ENCODE assay signal across 8 cellular contexts in the genomic region with DNA sequence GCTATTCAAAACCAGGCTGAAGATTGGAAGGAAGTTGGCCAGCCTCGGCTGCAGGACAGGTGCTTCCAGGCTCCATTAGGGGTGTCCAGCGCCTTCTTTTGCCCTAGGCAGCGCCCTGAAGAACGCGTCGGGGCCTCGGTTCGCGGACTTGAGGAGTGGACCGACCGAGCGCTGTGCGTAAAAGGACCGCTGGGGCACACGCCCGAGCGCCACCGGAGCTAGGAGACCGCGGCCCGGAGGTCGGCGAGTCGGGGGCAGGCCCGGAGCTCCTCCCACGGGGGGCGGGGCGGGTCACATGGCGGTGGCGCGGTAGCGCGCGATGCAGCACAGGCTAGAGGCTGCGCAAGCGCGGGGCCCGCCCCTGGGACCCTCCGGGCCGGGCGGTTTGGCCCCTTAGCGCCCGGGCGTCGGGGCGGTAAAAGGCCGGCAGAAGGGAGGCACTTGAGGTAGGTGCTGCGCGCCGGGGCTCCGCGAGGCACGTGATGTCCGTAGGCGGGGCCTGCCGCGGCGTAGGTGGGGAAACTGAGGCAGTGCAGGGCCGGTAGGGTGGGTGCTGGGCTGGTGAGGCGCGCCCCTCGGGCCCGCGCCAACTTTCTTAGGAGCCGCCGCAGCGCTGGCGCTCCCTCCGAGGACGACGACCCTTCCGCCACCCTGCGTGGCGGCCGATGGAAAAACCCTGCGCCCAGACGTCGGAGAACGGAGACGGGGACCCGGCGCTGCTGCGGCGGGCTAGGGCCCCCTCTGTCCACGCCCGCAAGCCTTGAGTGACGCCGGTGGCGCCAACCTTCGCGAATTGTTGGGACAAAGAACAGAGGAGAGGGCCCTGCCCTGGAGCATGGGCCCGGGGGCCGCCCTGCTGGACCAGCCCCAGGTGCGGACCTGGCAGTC. TPM values are rescaled to one million over a fixed set of nuclear protein-coding genes. Genes with fewer than 3 reads are reported as not detected.
DNase-seq lines count a peak whose midpoint lies in the region; ATAC-seq and TF ChIP-seq lines count a peak whose summit lies in the region.

A gene with protein sequence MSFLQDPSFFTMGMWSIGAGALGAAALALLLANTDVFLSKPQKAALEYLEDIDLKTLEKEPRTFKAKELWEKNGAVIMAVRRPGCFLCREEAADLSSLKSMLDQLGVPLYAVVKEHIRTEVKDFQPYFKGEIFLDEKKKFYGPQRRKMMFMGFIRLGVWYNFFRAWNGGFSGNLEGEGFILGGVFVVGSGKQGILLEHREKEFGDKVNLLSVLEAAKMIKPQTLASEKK (plus strand): TSS at position 354 of the 888 bp plus-strand sequence. CDS start 11,917 bp downstream, outside the sequence.

- H3K4me3 Mint-ChIP-seq in activated naive CD8-positive, alpha-beta T cell treated with anti-CD3 and anti-CD28 coated beads, Interleukin-2, amount 50 U/mL, for 24 hours, result peak within 1 kb of the TSS; percentile 82
- peak within 1 kb of the TSS; percentile 96 for H3K4me3 Mint-ChIP-seq in progenitor cell of endocrine pancreas (ENCODE audit: low read depth)

- DNase-seq in DMS79 (lab: John Stamatoyannopoulos, UW) (peak; percentile 27), SKM-1 treated with dmso at 0.1 percent for 144 hours (lab: John Stamatoyannopoulos, UW; ENCODE audit: unreplicated experiment) (peak; percentile 63), heart left ventricle (peak; percentile 89 to 95 (median 91)), progenitor cell of endocrine pancreas (ENCODE audit: low spot score, unreplicated experiment) (peak; percentile 90), upper lobe of left lung (peak; percentile 89 to 98)
- DNase-seq in activated naive CD8-positive, alpha-beta T cell treated with anti-CD3 and anti-CD28 coated beads, Interleukin-2, amount 50 U/mL, for 24 hours, result peak; percentile 92

- peaks cover 6% of the 10 kb centered on the region for H3K27me3 Mint-ChIP-seq in activated naive CD8-positive, alpha-beta T cell treated with anti-CD3 and anti-CD28 coated beads, Interleukin-2, amount 50 U/mL, for 24 hours
- H3K27me3 Mint-ChIP-seq in progenitor cell of endocrine pancreas, result no peaks in the 10 kb centered on the region

- H3K36me3 ChIP-seq in heart left ventricle (no peaks in the 10 kb centered on the region), upper lobe of left lung (no peaks in the 10 kb centered on the region)

- intact Hi-C loops in heart left ventricle (cut with DNase I), result loop anchor here in 1 of 10 donors (5.0 kb wide), 1 partner anchor 44 kb away; a partner anchor contains a TSS

- ATAC-seq in GM21528 (IDR thresholded peaks at IDR 0.05; ENCODE audit: low FRiP score, unreplicated experiment), result peak; percentile 97
- ATAC-seq in activated naive CD8-positive, alpha-beta T cell treated with anti-CD3 and anti-CD28 coated beads, Interleukin-2, amount 50 U/mL, for 24 hours, result peak; percentile 83
- peak; percentile 86 to 96 (median 94) for ATAC-seq in heart left ventricle
- peak; percentile 92 to 95 for ATAC-seq in upper lobe of left lung (ENCODE audit: low FRiP score in 2 of 2)

- WGBS in heart left ventricle, 4 donors, result 0 to 1% (median 1%) methylated on average over 43 to 94 of the region's 94 CpGs
- WGBS in upper lobe of left lung, 2 donors, result 1 to 2% methylated on average over 37 to 46 of the region's 94 CpGs

- 0 out of 2 replicates have a peak, but pooled peaks have one; percentile 3 for TF ChIP-seq EP300 in Ishikawa (IDR thresholded peaks at IDR 0.05; ENCODE audit: borderline replicate concordance)
- no peak for TF ChIP-seq EP300 in upper lobe of left lung (IDR thresholded peaks at IDR 0.05)

- H3K9me3 ChIP-seq in heart left ventricle (no peaks in the 10 kb centered on the region), upper lobe of left lung (no peaks in the 10 kb centered on the region)

- no peak for TF ChIP-seq RAD21 in Ishikawa (IDR thresholded peaks at IDR 0.05; ENCODE audit: low read depth)

- peak in 1 of 12 donors; percentile 9 for TF ChIP-seq CTCF in heart left ventricle (IDR thresholded peaks at IDR 0.05)
- TF ChIP-seq CTCF in progenitor cell of endocrine pancreas (IDR thresholded peaks at IDR 0.05; ENCODE audit: unreplicated experiment), result no peak
- peak in 3 of 6 experiments; percentile 15 to 19 (median 18) for TF ChIP-seq CTCF in upper lobe of left lung (IDR thresholded peaks at IDR 0.05)

- H3K27ac Mint-ChIP-seq in activated naive CD8-positive, alpha-beta T cell treated with anti-CD3 and anti-CD28 coated beads, Interleukin-2, amount 50 U/mL, for 24 hours, result peak within 1 kb of the TSS; percentile 95
- peak within 1 kb of the TSS; percentile 98 for H3K27ac Mint-ChIP-seq in progenitor cell of endocrine pancreas

- H3K4me1 Mint-ChIP-seq in activated naive CD8-positive, alpha-beta T cell treated with anti-CD3 and anti-CD28 coated beads, Interleukin-2, amount 50 U/mL, for 24 hours, result peaks cover 45% of the 10 kb centered on the region
- peaks cover 39% of the 10 kb centered on the region for H3K4me1 Mint-ChIP-seq in progenitor cell of endocrine pancreas (ENCODE audit: low read depth)

- H3K4me3 ChIP-seq in heart left ventricle, result peak within 1 kb of the TSS; percentile 57 to 94 (median 85)
- peak within 1 kb of the TSS; percentile 29 to 87 (median 77) for H3K4me3 ChIP-seq in upper lobe of left lung

- TF ChIP-seq POLR2A in heart left ventricle (IDR thresholded peaks at IDR 0.05), result peak in 1 of 2 donors; percentile 70
- peak in 3 of 4 donors; percentile 30 to 65 (median 65) for TF ChIP-seq POLR2A in upper lobe of left lung (IDR thresholded peaks at IDR 0.05)

- no peaks in the 10 kb centered on the region for H3K9me3 Mint-ChIP-seq in activated naive CD8-positive, alpha-beta T cell treated with anti-CD3 and anti-CD28 coated beads, Interleukin-2, amount 50 U/mL, for 24 hours
- no peaks in the 10 kb centered on the region for H3K9me3 Mint-ChIP-seq in progenitor cell of endocrine pancreas (ENCODE audit: low read depth)

- H3K36me3 Mint-ChIP-seq in activated naive CD8-positive, alpha-beta T cell treated with anti-CD3 and anti-CD28 coated beads, Interleukin-2, amount 50 U/mL, for 24 hours (ENCODE audit: low read depth), result no peaks in the 10 kb centered on the region
- peaks cover 2% of the 10 kb centered on the region for H3K36me3 Mint-ChIP-seq in progenitor cell of endocrine pancreas (ENCODE audit: insufficient read depth)

- peaks cover 3 to 60% (median 50%) of the 10 kb centered on the region in 12 donors for H3K4me1 ChIP-seq in heart left ventricle
- H3K4me1 ChIP-seq in upper lobe of left lung, result peaks cover 10 to 29% (median 15%) of the 10 kb centered on the region in 4 donors

- H3K27ac ChIP-seq in heart left ventricle, result peak within 1 kb of the TSS; percentile 62 to 95 (median 86)
- H3K27ac ChIP-seq in upper lobe of left lung, result peak within 1 kb of the TSS; percentile 19 to 84 (median 46)

- H3K27me3 ChIP-seq in heart left ventricle, result peaks cover 0 to 6% (median 0%) of the 10 kb centered on the region in 9 donors
- no peaks in the 10 kb centered on the region for H3K27me3 ChIP-seq in upper lobe of left lung

TF ChIP-seq in Ishikawa, 13 proteins besides CTCF, POLR2A, EP300 and RAD21:
- TF ChIP-seq TCF12 (IDR thresholded peaks at IDR 0.05; ENCODE audit: low read depth) (peak; percentile 38; the same call in 1 of the 2 replicates), NFIC (IDR thresholded peaks at IDR 0.05) (0 out of 2 replicates have a peak, but pooled peaks have one; percentile 9), YY1 (IDR thresholded peaks at IDR 0.05; ENCODE audit: low read depth) (peak; percentile 65; the same call in 1 of the 2 replicates), ZBTB7A (IDR thresholded peaks at IDR 0.05; ENCODE audit: low read depth) (peak; percentile 92), CEBPB (IDR thresholded peaks at IDR 0.05) (no peak), TAF1 (IDR thresholded peaks at IDR 0.05; ENCODE audit: low read depth) (peak; percentile 78)
- TF ChIP-seq, protein P1, sequence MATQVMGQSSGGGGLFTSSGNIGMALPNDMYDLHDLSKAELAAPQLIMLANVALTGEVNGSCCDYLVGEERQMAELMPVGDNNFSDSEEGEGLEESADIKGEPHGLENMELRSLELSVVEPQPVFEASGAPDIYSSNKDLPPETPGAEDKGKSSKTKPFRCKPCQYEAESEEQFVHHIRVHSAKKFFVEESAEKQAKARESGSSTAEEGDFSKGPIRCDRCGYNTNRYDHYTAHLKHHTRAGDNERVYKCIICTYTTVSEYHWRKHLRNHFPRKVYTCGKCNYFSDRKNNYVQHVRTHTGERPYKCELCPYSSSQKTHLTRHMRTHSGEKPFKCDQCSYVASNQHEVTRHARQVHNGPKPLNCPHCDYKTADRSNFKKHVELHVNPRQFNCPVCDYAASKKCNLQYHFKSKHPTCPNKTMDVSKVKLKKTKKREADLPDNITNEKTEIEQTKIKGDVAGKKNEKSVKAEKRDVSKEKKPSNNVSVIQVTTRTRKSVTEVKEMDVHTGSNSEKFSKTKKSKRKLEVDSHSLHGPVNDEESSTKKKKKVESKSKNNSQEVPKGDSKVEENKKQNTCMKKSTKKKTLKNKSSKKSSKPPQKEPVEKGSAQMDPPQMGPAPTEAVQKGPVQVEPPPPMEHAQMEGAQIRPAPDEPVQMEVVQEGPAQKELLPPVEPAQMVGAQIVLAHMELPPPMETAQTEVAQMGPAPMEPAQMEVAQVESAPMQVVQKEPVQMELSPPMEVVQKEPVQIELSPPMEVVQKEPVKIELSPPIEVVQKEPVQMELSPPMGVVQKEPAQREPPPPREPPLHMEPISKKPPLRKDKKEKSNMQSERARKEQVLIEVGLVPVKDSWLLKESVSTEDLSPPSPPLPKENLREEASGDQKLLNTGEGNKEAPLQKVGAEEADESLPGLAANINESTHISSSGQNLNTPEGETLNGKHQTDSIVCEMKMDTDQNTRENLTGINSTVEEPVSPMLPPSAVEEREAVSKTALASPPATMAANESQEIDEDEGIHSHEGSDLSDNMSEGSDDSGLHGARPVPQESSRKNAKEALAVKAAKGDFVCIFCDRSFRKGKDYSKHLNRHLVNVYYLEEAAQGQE (IDR thresholded peaks at IDR 0.05; ENCODE audit: low read depth), result no peak
- TF ChIP-seq, protein P2, sequence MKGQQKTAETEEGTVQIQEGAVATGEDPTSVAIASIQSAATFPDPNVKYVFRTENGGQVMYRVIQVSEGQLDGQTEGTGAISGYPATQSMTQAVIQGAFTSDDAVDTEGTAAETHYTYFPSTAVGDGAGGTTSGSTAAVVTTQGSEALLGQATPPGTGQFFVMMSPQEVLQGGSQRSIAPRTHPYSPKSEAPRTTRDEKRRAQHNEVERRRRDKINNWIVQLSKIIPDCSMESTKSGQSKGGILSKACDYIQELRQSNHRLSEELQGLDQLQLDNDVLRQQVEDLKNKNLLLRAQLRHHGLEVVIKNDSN (IDR thresholded peaks at IDR 0.05), result peak; percentile 96
- TF ChIP-seq, protein P3, sequence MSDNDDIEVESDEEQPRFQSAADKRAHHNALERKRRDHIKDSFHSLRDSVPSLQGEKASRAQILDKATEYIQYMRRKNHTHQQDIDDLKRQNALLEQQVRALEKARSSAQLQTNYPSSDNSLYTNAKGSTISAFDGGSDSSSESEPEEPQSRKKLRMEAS (IDR thresholded peaks at IDR 0.05), result peak; percentile 77

RNA-seq across cellular contexts. Expression of the gene that starts here (rescaled TPM):
- total RNA-seq in heart left ventricle, result 100 to 1,000 TPM in 1 of 9 donors, 10 to 100 TPM in 8; 63.9 to 123 (median 78.6) TPM
- 10 to 100 TPM; 69.9 to 74.4 TPM for polyA plus RNA-seq in heart left ventricle
- total RNA-seq in progenitor cell of endocrine pancreas, result 132 and 137 TPM in 2 replicates
- 10 to 100 TPM; 19.9 to 46.0 (median 33.2) TPM for total RNA-seq in upper lobe of left lung

Comparison
In these comparisons a context has a peak if more than half of its experiments do, and no peak if none do; other contexts are left out.
1. Peak in every context shown above with its lines: DNase-seq, ATAC-seq, H3K4me3 ChIP-seq and H3K27ac ChIP-seq.
2. DNase-seq: peak in every context shown above with its lines; median percentile 94 in upper lobe of left lung; 92 in activated naive CD8-positive, alpha-beta T cell treated with anti-CD3 and anti-CD28 coated beads, Interleukin-2, amount 50 U/mL, for 24 hours; 91 in heart left ventricle; 90 in progenitor cell of endocrine pancreas; 63 in SKM-1 treated with dmso at 0.1 percent for 144 hours; 27 in DMS79.